9 cellular contexts compared by ENCODE assay signal in genomic region chr19:8355631-8356402, GRCh38. TPM values are rescaled to one million over a fixed set of nuclear protein-coding genes. Genes with fewer than 3 reads are reported as not detected.
DNase-seq lines count a peak whose midpoint lies in the region; ATAC-seq, FAIRE-seq and TF ChIP-seq lines count a peak whose summit lies in the region.
"Had no signal": no experiment of that assay in that cellular context is flagged by ENCODE, and none has a peak within 500 bp of the region (broad histone marks: within the 10 kb centered on the region; RNA-seq: fewer than 3 reads in every experiment).

No MANE protein-coding gene starts in this region.

- no peaks in the 10 kb centered on the region for H3K27me3 ChIP-seq in pancreas

- ATAC-seq in pancreas: peak in 3 of 4 donors; percentile 41 to 70 (median 47)
- ATAC-seq: effector memory CD8-positive, alpha-beta T cell had no signal

- H3K4me3 ChIP-seq in pancreas: no peak overlapping the region

- no peaks in the 10 kb centered on the region for H3K9me3 ChIP-seq in pancreas

- intact Hi-C loops in pancreas (cut with DNase I): loop anchor here (5.0 to 10.0 kb wide), 4 partner anchors 49 to 229 kb away; partner anchors contain the start of gene PRAM1 (in 2 of the 3)

- H3K27ac ChIP-seq in epithelial cell of prostate (peak overlapping the region; percentile 81), pancreas (no peak overlapping the region)

- WGBS in pancreas, 2 donors: 81 to 91% methylated on average over 6 of the region's 6 CpGs

- H3K36me3 ChIP-seq in pancreas: no peaks in the 10 kb centered on the region

- no peak for TF ChIP-seq CTCF in pancreas (IDR thresholded peaks at IDR 0.05)

- peaks cover 0 to 3% (median 0%) of the 10 kb centered on the region in 3 donors for H3K4me1 ChIP-seq in pancreas

- DNase-seq in EL: peak; percentile 99
- DNase-seq in RKO (ENCODE audit: low spot score): peak; percentile 100
- peak; percentile 45 for DNase-seq in epithelial cell of prostate (ENCODE audit: low read depth, low spot score)
- DNase-seq in pancreas: peak in 1 of 6 donors; percentile 9
- no peak for DNase-seq in activated CD4-positive, alpha-beta T cell treated with anti-CD3 and anti-CD28 coated beads for 48 hours
- no peak for DNase-seq in activated effector memory CD4-positive, alpha-beta T cell treated with anti-CD3 and anti-CD28 coated beads, Interleukin-2, amount 50 U/mL, for 16 hours
- no peak for DNase-seq in medulla oblongata (ENCODE audit: extremely low spot score)
- DNase-seq in stimulated activated CD8-positive, alpha-beta memory T cell treated with anti-CD3 and anti-CD28 coated beads, Interleukin-4, amount 100 ng/mL, for 48 hours: no peak
- DNase-seq: effector memory CD8-positive, alpha-beta T cell had no signal

- no peak for FAIRE-seq in pancreas (lab: Jason Lieb, UNC)

RNA-seq across cellular contexts. Expression of gene ANGPTL4, which starts 8.1 kb away (rescaled TPM):
- 10 to 100 TPM in 4 of 6 donors, 1 to 10 TPM in 2; 2.8 to 82.8 (median 22.5) TPM for total RNA-seq in pancreas
- 100 to 1,000 TPM in 1 of 2 donors, 10 to 100 TPM in 1; 95.0 to 169 TPM for polyA plus RNA-seq in pancreas

RNA-seq across cellular contexts. Expression of gene KANK3, which starts 12.8 kb away (rescaled TPM):
- 1 to 10 TPM; 1.7 to 2.3 (median 2.0) TPM for total RNA-seq in pancreas
- 10 to 100 TPM in 1 of 2 donors, 1 to 10 TPM in 1; 7.7 to 17.9 TPM for polyA plus RNA-seq in pancreas

RNA-seq across cellular contexts. Expression of gene RAB11B, which starts 34.3 kb away (rescaled TPM):
- total RNA-seq in pancreas: 10 to 100 TPM; 52.1 to 75.2 (median 56.8) TPM
- polyA plus RNA-seq in pancreas: 100 to 1,000 TPM in 1 of 2 donors, 10 to 100 TPM in 1; 84.6 to 107 TPM

RNA-seq across cellular contexts. Expression of gene RPS28, which starts 34.5 kb away (rescaled TPM):
- 1,000 to 10,000 TPM in 4 of 6 donors, 100 to 1,000 TPM in 2; 892 to 1,524 (median 1,066) TPM for total RNA-seq in pancreas
- 100 to 1,000 TPM; 706 to 850 TPM for polyA plus RNA-seq in pancreas

RNA-seq across cellular contexts. Expression of gene NDUFA7, which starts 34.6 kb away (rescaled TPM):
- total RNA-seq in pancreas: 10 to 100 TPM in 5 of 6 donors, 1 to 10 TPM in 1; 7.7 to 17.8 (median 11.2) TPM
- 10 to 100 TPM; 71.4 to 81.2 TPM for polyA plus RNA-seq in pancreas

Comparison
In these comparisons a context has a peak if more than half of its experiments do, and no peak if none do; other contexts are left out.
1. DNase-seq: peak in EL (single experiment), RKO (single experiment) and epithelial cell of prostate (single experiment); none in activated CD4-positive, alpha-beta T cell treated with anti-CD3 and anti-CD28 coated beads for 48 hours (single experiment), activated effector memory CD4-positive, alpha-beta T cell treated with anti-CD3 and anti-CD28 coated beads, Interleukin-2, amount 50 U/mL, for 16 hours (single experiment), medulla oblongata (single experiment) and stimulated activated CD8-positive, alpha-beta memory T cell treated with anti-CD3 and anti-CD28 coated beads, Interleukin-4, amount 100 ng/mL, for 48 hours (single experiment).